Comparison of ENCODE assay signal across 8 cellular contexts in genomic region chr18:74310411-74310810, GRCh38. TPM values are rescaled to one million over a fixed set of nuclear protein-coding genes. Genes with fewer than 3 reads are reported as not detected.
DNase-seq lines count a peak whose midpoint lies in the region; ATAC-seq and TF ChIP-seq lines count a peak whose summit lies in the region.

No MANE protein-coding gene starts in this region.

- H3K27ac ChIP-seq in OCI-LY3 (ENCODE audit: low read length) (no peak overlapping the region), caudate nucleus (ENCODE audit: low read depth, low read length) (no peak overlapping the region)

- no peak overlapping the region for H3K4me2 ChIP-seq in OCI-LY3 (ENCODE audit: low read length)

- no peaks in the 10 kb centered on the region for H3K36me3 Mint-ChIP-seq in HFFc6 (ENCODE audit: low read depth)
- H3K36me3 Mint-ChIP-seq in stimulated activated memory B cell treated with anti-CD40 and anti-IgM and Interleukin-4, amounts not matched to agents 10 μg/mL and 1 μg/mL and 100 μg/mL, for 72 hours: no peaks in the 10 kb centered on the region

- H3K4me1 ChIP-seq in OCI-LY3 (ENCODE audit: low read length): no peaks in the 10 kb centered on the region

- peak; percentile 55 for ATAC-seq in stimulated activated memory B cell treated with anti-CD40 and anti-IgM and Interleukin-4, amounts not matched to agents 10 μg/mL and 1 μg/mL and 100 μg/mL, for 72 hours

- DNase-seq in NCI-H524 (lab: John Stamatoyannopoulos, UW) (peak; percentile 3 to 30), NCI-H524 treated with DMSO at 0.1 percent for 48 hours (lab: John Stamatoyannopoulos, UW) (no peak), HFFc6 (peak; percentile 71), fibroblast of gingiva (ENCODE audit: low read depth) (peak; percentile 47), NCI-H774 (lab: John Stamatoyannopoulos, UW) (no peak), caudate nucleus (lab: John Stamatoyannopoulos, UW) (no peak)

- H3K79me2 ChIP-seq in OCI-LY3 (ENCODE audit: low read length): no peaks in the 10 kb centered on the region

- H3K4me3 Mint-ChIP-seq in HFFc6: no peak overlapping the region
- no peak overlapping the region for H3K4me3 Mint-ChIP-seq in stimulated activated memory B cell treated with anti-CD40 and anti-IgM and Interleukin-4, amounts not matched to agents 10 μg/mL and 1 μg/mL and 100 μg/mL, for 72 hours

- no peaks in the 10 kb centered on the region for H3K9me3 Mint-ChIP-seq in HFFc6
- no peaks in the 10 kb centered on the region for H3K9me3 Mint-ChIP-seq in stimulated activated memory B cell treated with anti-CD40 and anti-IgM and Interleukin-4, amounts not matched to agents 10 μg/mL and 1 μg/mL and 100 μg/mL, for 72 hours

- no peak overlapping the region for H3K4me3 ChIP-seq in OCI-LY3 (ENCODE audit: low read length)

- H3K27ac Mint-ChIP-seq in HFFc6: no peak overlapping the region
- H3K27ac Mint-ChIP-seq in stimulated activated memory B cell treated with anti-CD40 and anti-IgM and Interleukin-4, amounts not matched to agents 10 μg/mL and 1 μg/mL and 100 μg/mL, for 72 hours: no peak overlapping the region

- peaks cover 8% of the 10 kb centered on the region for H3K4me1 Mint-ChIP-seq in HFFc6 (ENCODE audit: low read depth)
- peaks cover 7% of the 10 kb centered on the region for H3K4me1 Mint-ChIP-seq in stimulated activated memory B cell treated with anti-CD40 and anti-IgM and Interleukin-4, amounts not matched to agents 10 μg/mL and 1 μg/mL and 100 μg/mL, for 72 hours

- no peak overlapping the region for H3K9ac ChIP-seq in OCI-LY3 (ENCODE audit: low read length)

- H4K20me1 ChIP-seq in OCI-LY3 (ENCODE audit: insufficient read depth, low read length): no peaks in the 10 kb centered on the region

- H3K27me3 ChIP-seq in OCI-LY3 (ENCODE audit: low read depth, low read length): peaks cover 14% of the 10 kb centered on the region; the same call in 1 of the 2 replicates

- peaks cover 12% of the 10 kb centered on the region for H3K27me3 Mint-ChIP-seq in HFFc6 (ENCODE audit: insufficient read depth)
- peaks cover 35% of the 10 kb centered on the region for H3K27me3 Mint-ChIP-seq in stimulated activated memory B cell treated with anti-CD40 and anti-IgM and Interleukin-4, amounts not matched to agents 10 μg/mL and 1 μg/mL and 100 μg/mL, for 72 hours

- peak; percentile 67 for TF ChIP-seq CTCF in HFFc6 (IDR thresholded peaks at IDR 0.05)
- peak; percentile 43 for TF ChIP-seq CTCF in OCI-LY3 (IDR thresholded peaks at IDR 0.05; ENCODE audit: low read depth, low read length)

- no peaks in the 10 kb centered on the region for H3K9me3 ChIP-seq in OCI-LY3 (ENCODE audit: insufficient read depth, low read length)

- peak overlapping the region; percentile 9; the same call in 1 of the 2 replicates for H2AFZ ChIP-seq in OCI-LY3 (ENCODE audit: low read depth, low read length)

- no peaks in the 10 kb centered on the region for H3K36me3 ChIP-seq in OCI-LY3 (replicated peaks; ENCODE audit: low read depth, low read length)

RNA-seq across cellular contexts. Expression of gene C18orf63, which starts 5.2 kb away (rescaled TPM):
- not detected for total RNA-seq in HFFc6 (2021; fragmentation: NEBNext Ultra II Directional; extraction: Animal tissue kit (Norgen Biotek cat#: 25700))

RNA-seq across cellular contexts. Expression of gene CYB5A, which starts 18.6 kb away (rescaled TPM):
- 10 to 100 TPM; 60.4 to 83.3 (median 69.1) TPM for total RNA-seq in HFFc6 (2021; fragmentation: NEBNext Ultra II Directional; extraction: Animal tissue kit (Norgen Biotek cat#: 25700))

Comparison
In these comparisons a context has a peak if more than half of its experiments do, and no peak if none do; other contexts are left out.
1. DNase-seq: peak in NCI-H524 (2 of 2), HFFc6 (single experiment) and fibroblast of gingiva (single experiment); none in NCI-H524 treated with DMSO at 0.1 percent for 48 hours (single experiment), NCI-H774 (single experiment) and caudate nucleus (0 of 61).